In genomic region chr3:188229177-188229576, GRCh38 we compare ENCODE assay signal across 22 cellular contexts.
A peak's percentile ranks its signal among the peaks of the same experiment; 100 is the strongest.
DNase-seq lines count a peak whose midpoint lies in the region; ATAC-seq and TF ChIP-seq lines count a peak whose summit lies in the region.
"Had no signal": no experiment of that assay in that cellular context is flagged by ENCODE, and none has a peak within 500 bp of the region (broad histone marks: within the 10 kb centered on the region; RNA-seq: fewer than 3 reads in every experiment).

No MANE protein-coding gene starts in this region.

- H3K4me1 ChIP-seq in stomach smooth muscle (ENCODE audit: control insufficient read depth, insufficient read depth, low read length), result peaks cover 61% of the 10 kb centered on the region
- H3K4me1 ChIP-seq in Karpas-422 (ENCODE audit: low read length), result peaks cover 13% of the 10 kb centered on the region

- peaks cover 12% of the 10 kb centered on the region for H3K4me1 Mint-ChIP-seq in memory B cell

- 0 out of 2 replicates have a peak, but pooled peaks have one; percentile 23 for TF ChIP-seq EP300 in Ishikawa (IDR thresholded peaks at IDR 0.05; ENCODE audit: borderline replicate concordance)

- H3K4me3 Mint-ChIP-seq in memory B cell, result no peak overlapping the region
- H3K4me3 Mint-ChIP-seq: activated naive CD8-positive, alpha-beta T cell treated with anti-CD3 and anti-CD28 coated beads, Interleukin-2, amount 50 U/mL, for 24 hours; T-helper 2 cell treated with Interferon-gamma antibody and Interleukin-4, amounts not matched to agents 5 μg/mL and 100 μg/mL, for 36 hours had no signal

- peaks cover 33% of the 10 kb centered on the region for H3K36me3 Mint-ChIP-seq in memory B cell

- no peaks in the 10 kb centered on the region for H3K9me2 ChIP-seq in Karpas-422 (replicated peaks; ENCODE audit: insufficient read depth, low read length)

- H3K9ac ChIP-seq in stomach smooth muscle (ENCODE audit: low read length in 2 of 2) (peak overlapping the region in 1 of 2 donors; percentile 13), Karpas-422 (ENCODE audit: low read length) (no peak overlapping the region)
- H3K9ac ChIP-seq: GM23248 had no signal

- H3K4me2 ChIP-seq in Karpas-422 (ENCODE audit: low read depth, low read length, poor library complexity, severe bottlenecking), result no peak overlapping the region

- no peaks in the 10 kb centered on the region for H4K20me1 ChIP-seq in Karpas-422 (ENCODE audit: insufficient read depth, low read depth, low read length)

- H3K9me3 ChIP-seq in stomach smooth muscle (ENCODE audit: control insufficient read depth in 2 of 2, low read length in 2 of 2) (no peaks in the 10 kb centered on the region), Karpas-422 (ENCODE audit: low read length) (no peaks in the 10 kb centered on the region)

- no peak overlapping the region for H2AFZ ChIP-seq in Karpas-422 (ENCODE audit: low read length)
- H2AFZ ChIP-seq: GM23248 had no signal

- no peak for TF ChIP-seq RAD21 in Ishikawa (IDR thresholded peaks at IDR 0.05; ENCODE audit: low read depth)

- H3K27me3 ChIP-seq in stomach smooth muscle (ENCODE audit: control insufficient read depth in 1 of 2, insufficient read depth in 2 of 2, low read length in 2 of 2) (no peaks in the 10 kb centered on the region), Karpas-422 (ENCODE audit: low read length) (no peaks in the 10 kb centered on the region)

- H3K27ac Mint-ChIP-seq in memory B cell, result peak overlapping the region; percentile 62
- H3K27ac Mint-ChIP-seq: activated naive CD8-positive, alpha-beta T cell treated with anti-CD3 and anti-CD28 coated beads, Interleukin-2, amount 50 U/mL, for 24 hours; T-helper 2 cell treated with Interferon-gamma antibody and Interleukin-4, amounts not matched to agents 5 μg/mL and 100 μg/mL, for 36 hours had no signal

- no peak for TF ChIP-seq CTCF in coronary artery (IDR thresholded peaks at IDR 0.05)

- no peaks in the 10 kb centered on the region for H3K79me2 ChIP-seq in Karpas-422 (ENCODE audit: low read length)

- H3K9me3 Mint-ChIP-seq in memory B cell, result no peaks in the 10 kb centered on the region
- H3K9me3 Mint-ChIP-seq: activated naive CD8-positive, alpha-beta T cell treated with anti-CD3 and anti-CD28 coated beads, Interleukin-2, amount 50 U/mL, for 24 hours; T-helper 2 cell treated with Interferon-gamma antibody and Interleukin-4, amounts not matched to agents 5 μg/mL and 100 μg/mL, for 36 hours had no signal

- H3K36me3 ChIP-seq in stomach smooth muscle (ENCODE audit: control insufficient read depth in 2 of 2, insufficient read depth in 2 of 2, low read length in 2 of 2) (peaks cover 10 to 16% of the 10 kb centered on the region in 2 donors), Karpas-422 (ENCODE audit: insufficient read depth, low read length) (no peaks in the 10 kb centered on the region; the same call in 1 of the 2 replicates)

- H3K4me3 ChIP-seq in coronary artery (no peak overlapping the region), stomach smooth muscle (ENCODE audit: low read length in 2 of 2) (peak overlapping the region in 1 of 2 donors; percentile 47), Karpas-422 (ENCODE audit: low read length) (no peak overlapping the region)
- H3K4me3 ChIP-seq: GM23248, K562 had no signal

- ATAC-seq in memory B cell (ENCODE audit: low read depth), result no peak
- ATAC-seq in HG02970 (IDR thresholded peaks at IDR 0.05; ENCODE audit: low FRiP score, unreplicated experiment), result no peak
- ATAC-seq: activated naive CD8-positive, alpha-beta T cell treated with anti-CD3 and anti-CD28 coated beads, Interleukin-2, amount 50 U/mL, for 24 hours; K562; SK-N-SH treated with all-trans-retinoic acid at 6 μM for 48 hours had no signal

- DNase-seq in coronary artery (ENCODE audit: low spot score) (no peak), memory B cell (ENCODE audit: low spot score in 2 of 2) (no peak), NCI-H2196 (lab: John Stamatoyannopoulos, UW; ENCODE audit: unreplicated experiment) (no peak), Karpas-422 (no peak)
- DNase-seq: activated CD4-positive, alpha-beta T cell treated with anti-CD3 and anti-CD28 coated beads, Interleukin-2, amount 50 U/mL, for 4 hours; activated effector memory CD4-positive, alpha-beta T cell treated with Interleukin-2 at 50 U/mL for 16 hours; activated naive CD8-positive, alpha-beta T cell treated with anti-CD3 and anti-CD28 coated beads, Interleukin-2, amount 50 U/mL, for 24 hours; DMS79; GM23248; midbrain; NCI-H2029 treated with DMSO at 0.1 percent for 48 hours; NCI-H510A treated with DMSO at 0.1 percent for 48 hours; NK-92 treated with Interleukin-12 subunit alpha and Interleukin-12 subunit beta, amount 100 ng/mL, for 24 hours; RPMI8226; stimulated activated CD4-positive, alpha-beta T cell treated with anti-CD3 and anti-CD28 coated beads, Interleukin-12 subunit alpha, Interleukin-12 subunit beta, amount 100 ng/mL, for 4 hours; stimulated activated CD8-positive, alpha-beta memory T cell treated with anti-CD3 and anti-CD28 coated beads, Interleukin-4, amount 100 ng/mL, for 48 hours had no signal

- H3K27ac ChIP-seq in coronary artery (peak overlapping the region; percentile 40 to 67), stomach smooth muscle (ENCODE audit: low read length) (peak overlapping the region; percentile 75), Karpas-422 (ENCODE audit: low read length) (no peak overlapping the region)
- H3K27ac ChIP-seq: GM23248 had no signal

- H3K27me3 Mint-ChIP-seq in memory B cell, result no peaks in the 10 kb centered on the region
- H3K27me3 Mint-ChIP-seq: activated naive CD8-positive, alpha-beta T cell treated with anti-CD3 and anti-CD28 coated beads, Interleukin-2, amount 50 U/mL, for 24 hours had no signal

TF ChIP-seq in Ishikawa, 13 proteins besides CTCF, POLR2A, EP300 and RAD21:
- TF ChIP-seq CREB1 (IDR thresholded peaks at IDR 0.05; ENCODE audit: low read depth) (no peak), YY1 (IDR thresholded peaks at IDR 0.05; ENCODE audit: low read depth) (no peak), TCF12 (IDR thresholded peaks at IDR 0.05; ENCODE audit: low read depth) (no peak), NFIC (IDR thresholded peaks at IDR 0.05) (no peak), CEBPB (IDR thresholded peaks at IDR 0.05) (no peak), EGR1 (IDR thresholded peaks at IDR 0.05) (no peak), MAX (IDR thresholded peaks at IDR 0.05) (no peak), TAF1 (IDR thresholded peaks at IDR 0.05; ENCODE audit: low read depth) (no peak), FOXM1 (IDR thresholded peaks at IDR 0.05; ENCODE audit: borderline replicate concordance, low read depth) (no peak), USF1 (IDR thresholded peaks at IDR 0.05) (no peak), ZBTB7A (IDR thresholded peaks at IDR 0.05; ENCODE audit: low read depth) (no peak), TEAD4 (IDR thresholded peaks at IDR 0.05) (no peak), REST (IDR thresholded peaks at IDR 0.05; ENCODE audit: low read depth) (no peak)
TF ChIP-seq in Ishikawa: peak in this region for 0.
